ENCODE assay signal across 7 cellular contexts in the genomic region with DNA sequence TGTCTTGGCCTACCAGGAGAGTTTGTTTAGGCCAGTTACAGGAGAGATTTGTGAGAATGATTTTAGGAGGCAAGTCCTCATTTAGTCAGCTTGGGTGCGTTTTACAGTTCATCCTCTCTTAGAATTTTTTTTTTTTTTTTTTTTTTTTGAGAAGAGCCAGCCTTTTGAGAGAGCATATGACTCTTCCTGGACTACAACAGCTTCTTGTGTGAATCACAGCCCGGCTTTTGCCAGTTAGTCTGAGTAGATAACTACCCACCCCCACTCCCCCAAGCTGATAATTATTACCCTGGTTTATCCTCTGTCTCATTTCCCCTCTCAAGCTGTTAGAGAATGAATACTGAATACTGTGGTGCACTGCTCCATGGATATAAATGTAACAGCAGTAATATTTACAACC. TPM values are rescaled to one million over a fixed set of nuclear protein-coding genes. Genes with fewer than 3 reads are reported as not detected.
DNase-seq lines count a peak whose midpoint lies in the region; ATAC-seq and TF ChIP-seq lines count a peak whose summit lies in the region.

No MANE protein-coding gene starts in this region.

- WGBS in mammary epithelial cell (ENCODE audit: low coverage, missing lambda C conversion rate) = 0% methylated on average over 2 of the region's 2 CpGs
- WGBS in transverse colon (ENCODE audit: low coverage in 1 of 2), 2 donors = 0 to 7% methylated on average over 2 of the region's 2 CpGs

- no peak for TF ChIP-seq CTCF in OCI-LY3 (IDR thresholded peaks at IDR 0.05; ENCODE audit: low read depth, low read length)
- TF ChIP-seq CTCF in mammary epithelial cell (conservative IDR thresholded peaks at IDR 0.05 in 1 of 2, IDR thresholded peaks at IDR 0.05 in 1 of 2; ENCODE audit: extremely low read depth in 1 of 2, insufficient read depth in 1 of 2, low read depth in 1 of 2, low read length in 2 of 2) = no peak
- TF ChIP-seq CTCF in transverse colon (IDR thresholded peaks at IDR 0.05) = no peak

- no TSS peak for BruUV-seq in mammary epithelial cell (replicated peaks; lab: Mats Ljungman, UMichigan)

- H3K4me2 ChIP-seq in OCI-LY3 (ENCODE audit: low read length) = peak overlapping the region; percentile 86
- peak overlapping the region; percentile 92 for H3K4me2 ChIP-seq in mammary epithelial cell (ENCODE audit: insufficient read depth, low read depth, low read length)

- DNase-seq in mammary epithelial cell = peak; percentile 86
- peak; percentile 86 for DNase-seq in medulla oblongata (ENCODE audit: extremely low spot score)
- no peak for DNase-seq in transverse colon
- DNase-seq in DMS79 treated with DMSO at 0.1 percent for 48 hours (lab: John Stamatoyannopoulos, UW) = no peak

- in situ Hi-C loops in mammary epithelial cell (cut with MboI; ENCODE audit: low sequenced_read_pairs in 2 of 2) (no loop called here), transverse colon (cut with MboI; ENCODE audit: low pct_ligation_motif_present in 1 of 4, low pct_unique_long_range_greater_than_20kb in 1 of 4, low sequenced_read_pairs in 3 of 4) (no loop called here)

- H3K79me2 ChIP-seq in OCI-LY3 (ENCODE audit: low read length) = peaks cover 99% of the 10 kb centered on the region
- peaks cover 97% of the 10 kb centered on the region for H3K79me2 ChIP-seq in mammary epithelial cell (ENCODE audit: insufficient read depth, low read length)

- CTCF ChIA-PET in mammary epithelial cell (lab: Charles Lee; ENCODE audit: low non-redundant PET) = interaction anchor here (0.7 kb wide), 1 partner anchor 386 kb away, joined by 3 read pairs; no protein-coding TSS in a partner anchor

- H4K20me1 ChIP-seq in OCI-LY3 (ENCODE audit: insufficient read depth, low read length) = peaks cover 84% of the 10 kb centered on the region
- H4K20me1 ChIP-seq in mammary epithelial cell (ENCODE audit: insufficient read depth, low read length) = peaks cover 2% of the 10 kb centered on the region

- intact Hi-C loops in mammary epithelial cell (cut with micrococcal nuclease) = loop anchor here (10.0 kb wide), 1 partner anchor 1043 kb away; no protein-coding TSS in a partner anchor
- intact Hi-C loops in transverse colon (cut with DNase I; ENCODE audit: low total_unique reads) = no loop called here

- H3K27ac ChIP-seq in OCI-LY3 (ENCODE audit: low read length) = peak overlapping the region; percentile 74
- peak overlapping the region; percentile 97 for H3K27ac ChIP-seq in mammary epithelial cell (ENCODE audit: insufficient read depth, low read depth, low read length)
- H3K27ac ChIP-seq in transverse colon = peak overlapping the region; percentile 93 to 99 (median 98)

- peaks cover 52% of the 10 kb centered on the region for H3K36me3 ChIP-seq in OCI-LY3 (replicated peaks; ENCODE audit: low read depth, low read length)
- peaks cover 4% of the 10 kb centered on the region for H3K36me3 ChIP-seq in mammary epithelial cell (ENCODE audit: insufficient read depth, low read length)
- no peaks in the 10 kb centered on the region for H3K36me3 ChIP-seq in transverse colon

- peaks cover 42% of the 10 kb centered on the region for H3K4me1 ChIP-seq in OCI-LY3 (ENCODE audit: low read length)
- peaks cover 36% of the 10 kb centered on the region for H3K4me1 ChIP-seq in mammary epithelial cell (ENCODE audit: insufficient read depth, low read length)
- peaks cover 36 to 91% (median 82%) of the 10 kb centered on the region in 4 donors for H3K4me1 ChIP-seq in transverse colon

- ATAC-seq in HG02571 (IDR thresholded peaks at IDR 0.05; ENCODE audit: unreplicated experiment) = no peak

- TF ChIP-seq POLR2A in transverse colon (IDR thresholded peaks at IDR 0.05) = peak; percentile 16

- H3K4me3 ChIP-seq in GM08714 (ENCODE audit: low read length) (peak overlapping the region; percentile 59), OCI-LY3 (ENCODE audit: low read length) (peak overlapping the region; percentile 76), mammary epithelial cell (replicated peaks in 1 of 3; ENCODE audit: insufficient read depth in 1 of 3, low read depth in 2 of 3, low read length in 3 of 3) (no peak overlapping the region), transverse colon (peak overlapping the region in 1 of 4 donors; percentile 9)

- H2AFZ ChIP-seq in OCI-LY3 (ENCODE audit: low read depth, low read length) (no peak overlapping the region), mammary epithelial cell (ENCODE audit: low read depth, low read length) (no peak overlapping the region)

- H3K27me3 ChIP-seq in OCI-LY3 (ENCODE audit: low read depth, low read length) = no peaks in the 10 kb centered on the region
- H3K27me3 ChIP-seq in mammary epithelial cell (ENCODE audit: insufficient read depth, low read length) = no peaks in the 10 kb centered on the region
- no peaks in the 10 kb centered on the region for H3K27me3 ChIP-seq in transverse colon

- TF ChIP-seq EP300 in transverse colon (IDR thresholded peaks at IDR 0.05; ENCODE audit: low read depth) = no peak

- peak overlapping the region; percentile 68; the same call in 1 of the 2 replicates for H3K9ac ChIP-seq in OCI-LY3 (ENCODE audit: low read length)
- H3K9ac ChIP-seq in mammary epithelial cell (ENCODE audit: insufficient read depth, low read length) = peak overlapping the region; percentile 84

- H3K9me3 ChIP-seq in OCI-LY3 (ENCODE audit: insufficient read depth, low read length) (no peaks in the 10 kb centered on the region), mammary epithelial cell (replicated peaks; ENCODE audit: insufficient read depth, low read length) (no peaks in the 10 kb centered on the region), transverse colon (no peaks in the 10 kb centered on the region)

- dilution Hi-C loops in mammary epithelial cell (cut with HindIII; ENCODE audit: low sequenced_read_pairs) = no loop called here

RNA-seq across cellular contexts. Expression of gene CHD2, which starts 7.8 kb away (rescaled TPM):
- 100 to 1,000 TPM in 1 of 2 donors, 10 to 100 TPM in 1; 65.0 to 103 TPM for total RNA-seq in mammary epithelial cell
- 16.9 TPM for polyA plus RNA-seq in mammary epithelial cell
- polyA minus RNA-seq in mammary epithelial cell = 67.0 TPM
- total RNA-seq in transverse colon = 100 to 1,000 TPM in 3 of 4 donors, 10 to 100 TPM in 1; 90.5 to 190 (median 138) TPM

Comparison
In these comparisons a context has a peak if more than half of its experiments do, and no peak if none do; other contexts are left out.
1. H3K4me3 ChIP-seq: peak in GM08714 (single experiment) and OCI-LY3 (single experiment); none in mammary epithelial cell (0 of 3).
2. DNase-seq: peak in mammary epithelial cell (single experiment) and medulla oblongata (single experiment); none in transverse colon (single experiment) and DMS79 treated with DMSO at 0.1 percent for 48 hours (single experiment).
3. Peak in every context shown above with its lines, with median percentiles within 50 percentile points of each other: H3K27ac ChIP-seq.